8 cellular contexts compared by ENCODE assay signal in the genomic region with DNA sequence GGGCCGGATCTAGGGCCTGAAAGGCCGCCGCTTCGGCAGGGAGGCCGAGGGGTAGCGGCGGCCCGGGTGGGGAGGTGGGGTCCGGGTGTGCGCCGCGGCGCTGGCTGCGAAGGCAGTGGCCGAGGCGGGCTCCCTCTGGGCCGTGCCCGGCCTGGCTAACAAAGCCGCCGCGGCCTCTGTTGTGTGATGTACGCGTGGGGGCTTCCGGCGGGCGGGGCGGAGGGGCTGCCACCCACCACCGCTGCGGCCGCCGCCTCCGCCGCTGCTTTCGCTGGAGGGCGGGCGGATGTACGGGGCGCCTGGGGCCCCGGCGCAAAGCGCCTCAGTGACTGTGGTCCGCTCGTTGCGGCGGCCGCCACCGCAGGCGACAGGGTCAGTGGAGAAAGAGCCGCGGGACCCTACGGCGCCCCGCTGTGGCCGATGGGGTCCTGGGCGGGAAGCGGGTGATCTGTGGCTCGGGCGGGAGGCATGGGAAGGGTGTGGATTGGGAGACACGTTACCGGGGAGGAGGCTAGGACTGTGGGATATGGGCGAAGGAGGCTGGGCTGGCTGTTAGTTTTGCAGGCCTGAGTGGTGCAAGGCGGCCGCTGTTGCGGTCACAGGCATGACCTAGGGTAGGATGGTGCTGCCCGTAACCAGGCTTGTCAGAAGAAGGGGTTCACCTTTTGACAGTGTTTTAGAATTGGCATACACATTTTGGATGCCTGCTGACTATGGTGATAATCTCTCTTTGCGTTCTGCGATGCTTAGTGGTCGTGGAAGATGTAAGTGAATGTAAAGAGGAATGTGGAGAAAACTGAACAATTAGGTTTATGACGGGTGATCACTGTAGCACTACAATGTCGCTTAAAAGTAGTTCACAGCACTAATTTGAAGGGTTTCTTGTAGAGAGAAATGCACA. TPM values are rescaled to one million over a fixed set of nuclear protein-coding genes. Genes with fewer than 3 reads are reported as not detected.
A peak's percentile ranks its signal among the peaks of the same experiment; 100 is the strongest.
DNase-seq lines count a peak whose midpoint lies in the region; ATAC-seq and TF ChIP-seq lines count a peak whose summit lies in the region.

No MANE protein-coding gene starts in this region.

- peak; percentile 31 for ATAC-seq in HG02938 (IDR thresholded peaks at IDR 0.05; ENCODE audit: unreplicated experiment)
- ATAC-seq in activated CD8-positive, alpha-beta T cell treated with anti-CD3 and anti-CD28 coated beads for 36 hours, result peak; percentile 37

- peaks cover 48% of the 10 kb centered on the region for H3K4me1 Mint-ChIP-seq in activated CD8-positive, alpha-beta T cell treated with anti-CD3 and anti-CD28 coated beads for 36 hours (ENCODE audit: low read depth)

- peak overlapping the region; percentile 95 for H2BK5ac ChIP-seq in mesenchymal stem cell (ENCODE audit: low read depth, low read length, poor library complexity, severe bottlenecking)

- H4K8ac ChIP-seq in mesenchymal stem cell (ENCODE audit: low read length), result peak overlapping the region; percentile 87

- H4K91ac ChIP-seq in mesenchymal stem cell (ENCODE audit: low read length), result peak overlapping the region; percentile 95

- H2BK12ac ChIP-seq in mesenchymal stem cell (ENCODE audit: low read length in 2 of 2), result peak overlapping the region in 1 of 2 experiments; percentile 83

- H3K9me3 ChIP-seq in mesenchymal stem cell (ENCODE audit: control insufficient read depth, low read length), result no peaks in the 10 kb centered on the region

- peak overlapping the region in 1 of 2 experiments; percentile 98 for H3K14ac ChIP-seq in mesenchymal stem cell (ENCODE audit: low read length in 2 of 2)

- WGBS in mesenchymal stem cell, result 1% methylated on average over 59 of the region's 70 CpGs

- no peaks in the 10 kb centered on the region for H3K27me3 Mint-ChIP-seq in activated CD8-positive, alpha-beta T cell treated with anti-CD3 and anti-CD28 coated beads for 36 hours

- DNase-seq in GM13976 (ENCODE audit: low spot score) (peak; percentile 74), NCI-H2196 treated with DMSO at 0.1 percent for 48 hours (lab: John Stamatoyannopoulos, UW; ENCODE audit: unreplicated experiment) (peak; percentile 16), mesenchymal stem cell (peak; percentile 75)
- DNase-seq in activated CD8-positive, alpha-beta T cell treated with anti-CD3 and anti-CD28 coated beads for 36 hours, result peak; percentile 80
- peak; percentile 47 for DNase-seq in effector CD8-positive, alpha-beta T cell (lab: John Stamatoyannopoulos, UW)
- peak; percentile 23 for DNase-seq in stimulated activated CD8-positive, alpha-beta memory T cell treated with anti-CD3 and anti-CD28 coated beads, Interleukin-15, amount 100 ng/mL, for 1 hour (ENCODE audit: low read depth)

- H3K4me2 ChIP-seq in mesenchymal stem cell (ENCODE audit: low read length, poor library complexity, severe bottlenecking), result peak overlapping the region; percentile 57

- intact Hi-C loops in activated CD8-positive, alpha-beta T cell treated with anti-CD3 and anti-CD28 coated beads for 36 hours (cut with micrococcal nuclease), result loop anchor here (1.0 kb wide), 1 partner anchor 52 kb away; a partner anchor contains a TSS

- peak overlapping the region; percentile 99 to 100 for H3K4me3 ChIP-seq in mesenchymal stem cell (ENCODE audit: insufficient read depth in 1 of 2, low read depth in 1 of 2, low read length in 2 of 2)

- POLR2A ChIA-PET in activated CD8-positive, alpha-beta T cell treated with anti-CD3 and anti-CD28 coated beads for 36 hours (lab: Charles Lee), result interaction anchor here (0.8 to 8.3 kb wide), 12 partner anchors 7 to 420 kb away, joined by 3 to 67 read pairs (median 4); a partner anchor contains a TSS

- H3K4me3 Mint-ChIP-seq in activated CD8-positive, alpha-beta T cell treated with anti-CD3 and anti-CD28 coated beads for 36 hours, result peak overlapping the region; percentile 99

- peak overlapping the region; percentile 96 for H3K27ac ChIP-seq in 22Rv1
- peak overlapping the region; percentile 91 for H3K27ac ChIP-seq in mesenchymal stem cell (ENCODE audit: low read length, poor library complexity, severe bottlenecking)

- H3K23ac ChIP-seq in mesenchymal stem cell (ENCODE audit: low read length in 2 of 2), result peak overlapping the region in 1 of 2 experiments; percentile 90

- H3K4ac ChIP-seq in mesenchymal stem cell (ENCODE audit: low read depth in 1 of 2, low read length in 2 of 2), result peak overlapping the region; percentile 66 to 81

- H3K9ac ChIP-seq in mesenchymal stem cell (ENCODE audit: low read length), result peak overlapping the region; percentile 99

- no peaks in the 10 kb centered on the region for H3K27me3 ChIP-seq in mesenchymal stem cell (ENCODE audit: control insufficient read depth in 1 of 2, insufficient read depth in 1 of 2, low read length in 2 of 2)

- H3K27ac Mint-ChIP-seq in activated CD8-positive, alpha-beta T cell treated with anti-CD3 and anti-CD28 coated beads for 36 hours, result peak overlapping the region; percentile 97

- TF ChIP-seq CTCF in 22Rv1 (IDR thresholded peaks at IDR 0.05) (peak; percentile 78), GM13976 (IDR thresholded peaks at IDR 0.05; ENCODE audit: borderline replicate concordance, control extremely low read depth, extremely low read depth, insufficient read depth, missing control alignments) (peak; percentile 66)
- TF ChIP-seq CTCF in activated CD8-positive, alpha-beta T cell treated with anti-CD3 and anti-CD28 coated beads for 36 hours (IDR thresholded peaks at IDR 0.05), result peak; percentile 22

- peak overlapping the region; percentile 80 for H2AFZ ChIP-seq in mesenchymal stem cell (ENCODE audit: low read depth, low read length)

- peaks cover 7% of the 10 kb centered on the region for H3K4me1 ChIP-seq in mesenchymal stem cell (ENCODE audit: control insufficient read depth, insufficient read depth, low read depth, low read length)

- peak overlapping the region; percentile 71 for H2AK5ac ChIP-seq in mesenchymal stem cell (ENCODE audit: low read length, severe bottlenecking)

- peaks cover 1% of the 10 kb centered on the region for H3K79me1 ChIP-seq in mesenchymal stem cell (replicated peaks; ENCODE audit: low read length, poor library complexity, severe bottlenecking)

- in situ Hi-C loops in GM13976 (cut with MboI; ENCODE audit: low sequenced_read_pairs, unreplicated experiment), result no loop called here

- peak overlapping the region; percentile 46 for H2BK15ac ChIP-seq in mesenchymal stem cell (ENCODE audit: low read depth, poor library complexity, severe bottlenecking)

- peak overlapping the region; percentile 92 to 99 for H3K18ac ChIP-seq in mesenchymal stem cell (ENCODE audit: low read depth in 1 of 2, low read length in 2 of 2)

- H3K36me3 ChIP-seq in mesenchymal stem cell (ENCODE audit: control insufficient read depth in 1 of 2, insufficient read depth in 2 of 2, low read depth in 1 of 2, low read length in 2 of 2), result peaks cover 5 to 43% of the 10 kb centered on the region in 2 experiments

- CTCF ChIA-PET in activated CD8-positive, alpha-beta T cell treated with anti-CD3 and anti-CD28 coated beads for 36 hours (lab: Charles Lee), result interaction anchor here (4.9 kb wide), 1 partner anchor 100 kb away, joined by 23 read pairs; no protein-coding TSS in a partner anchor

- H3K36me3 Mint-ChIP-seq in activated CD8-positive, alpha-beta T cell treated with anti-CD3 and anti-CD28 coated beads for 36 hours (ENCODE audit: low read depth), result peaks cover 46% of the 10 kb centered on the region

- peak overlapping the region; percentile 42 for H2BK120ac ChIP-seq in mesenchymal stem cell (ENCODE audit: low read depth, low read length)

- H3K9me3 Mint-ChIP-seq in activated CD8-positive, alpha-beta T cell treated with anti-CD3 and anti-CD28 coated beads for 36 hours, result no peaks in the 10 kb centered on the region

RNA-seq across cellular contexts. Expression of a gene that starts 0.7 kb away (rescaled TPM):
- 100 to 1,000 TPM; 423 to 442 TPM for total RNA-seq in activated CD8-positive, alpha-beta T cell treated with anti-CD3 and anti-CD28 coated beads for 36 hours
- polyA plus RNA-seq in mesenchymal stem cell (2013, experiment 1 of 2), result 154 TPM
- polyA plus RNA-seq in mesenchymal stem cell (2013, experiment 2 of 2), result 163 TPM

RNA-seq across cellular contexts. Expression of a gene that starts 52.1 kb away (rescaled TPM):
- total RNA-seq in activated CD8-positive, alpha-beta T cell treated with anti-CD3 and anti-CD28 coated beads for 36 hours, result 100 to 1,000 TPM; 121 to 122 TPM
- polyA plus RNA-seq in mesenchymal stem cell (2013, experiment 1 of 2), result 40.9 TPM
- polyA plus RNA-seq in mesenchymal stem cell (2013, experiment 2 of 2), result 47.3 TPM

Comparison
In these comparisons a context has a peak if more than half of its experiments do, and no peak if none do; other contexts are left out.
1. Peak in every context shown above with its lines: DNase-seq, ATAC-seq, H3K4me3 ChIP-seq and H3K27ac ChIP-seq.
2. CTCF ChIP-seq: peak in every context shown above with its lines; median percentile 78 in 22Rv1; 66 in GM13976; 22 in activated CD8-positive, alpha-beta T cell treated with anti-CD3 and anti-CD28 coated beads for 36 hours.
3. DNase-seq: peak in every context shown above with its lines; median percentile 80 in activated CD8-positive, alpha-beta T cell treated with anti-CD3 and anti-CD28 coated beads for 36 hours; 75 in mesenchymal stem cell; 74 in GM13976; 47 in effector CD8-positive, alpha-beta T cell; 23 in stimulated activated CD8-positive, alpha-beta memory T cell treated with anti-CD3 and anti-CD28 coated beads, Interleukin-15, amount 100 ng/mL, for 1 hour; 16 in NCI-H2196 treated with DMSO at 0.1 percent for 48 hours.